11 cellular contexts compared by ENCODE assay signal in genomic region chr13:44853641-44854040, GRCh38.
DNase-seq lines count a peak whose midpoint lies in the region; ATAC-seq, FAIRE-seq and TF ChIP-seq lines count a peak whose summit lies in the region.
"Had no signal": no experiment of that assay in that cellular context is flagged by ENCODE, and none has a peak within 500 bp of the region (broad histone marks: within the 10 kb centered on the region; RNA-seq: fewer than 3 reads in every experiment).

No MANE protein-coding gene starts in this region.

- H3K27ac ChIP-seq in GM23248, result no peak overlapping the region
- peak overlapping the region; percentile 55 for H3K27ac ChIP-seq in right cardiac atrium (ENCODE audit: low read length)
- peak overlapping the region; percentile 88 to 95 (median 93) for H3K27ac ChIP-seq in gastrocnemius medialis
- H3K27ac ChIP-seq in brain microvascular endothelial cell, result no peak overlapping the region
- H3K27ac ChIP-seq: dorsolateral prefrontal cortex had no signal

- H3K36me3 ChIP-seq in GM23248 (ENCODE audit: low read depth), result no peaks in the 10 kb centered on the region
- no peaks in the 10 kb centered on the region for H3K36me3 ChIP-seq in gastrocnemius medialis
- no peaks in the 10 kb centered on the region for H3K36me3 ChIP-seq in brain microvascular endothelial cell (replicated peaks)

- in situ Hi-C loops in GM23248 (cut with MboI) (no loop called here), gastrocnemius medialis (cut with MboI; ENCODE audit: low sequenced_read_pairs in 4 of 4) (no loop called here), brain microvascular endothelial cell (cut with HindIII; ENCODE audit: low pct_ligation_motif_present, low sequenced_read_pairs) (no loop called here)

- TF ChIP-seq CTCF in gastrocnemius medialis (IDR thresholded peaks at IDR 0.05 in 4 of 5, conservative IDR thresholded peaks at IDR 0.05 in 1 of 5) (no peak), brain microvascular endothelial cell (IDR thresholded peaks at IDR 0.05; ENCODE audit: low read depth, low read length, missing control alignments) (no peak)

- 0 out of 2 replicates have a peak overlapping the region, but pooled peaks have one; percentile 5 for H2AFZ ChIP-seq in GM23248

- H3K4me1 ChIP-seq in GM23248 (ENCODE audit: insufficient read depth) (no peaks in the 10 kb centered on the region), right cardiac atrium (ENCODE audit: control insufficient read depth, insufficient read depth, low read length) (no peaks in the 10 kb centered on the region), gastrocnemius medialis (peaks cover 39 to 45% of the 10 kb centered on the region in 2 donors)

- H3F3A ChIP-seq in GM23248 (ENCODE audit: insufficient read depth), result no peaks in the 10 kb centered on the region

- 44 to 50% methylated on average over 3 of the region's 3 CpGs for WGBS in GM23248 (ENCODE audit: low coverage in 1 of 2, low lambda C conversion rate in 2 of 2, missing lambda C conversion rate in 2 of 2), 2 experiments
- 57% methylated on average over 3 of the region's 3 CpGs for WGBS in right cardiac atrium

- H3K9ac ChIP-seq in GM23248, result no peak overlapping the region

- no peaks in the 10 kb centered on the region for H4K20me1 ChIP-seq in GM23248 (ENCODE audit: insufficient read depth)

- DNase-seq in GM23248 (no peak), RCC 7860 (ENCODE audit: low spot score) (peak; percentile 53), right cardiac atrium (no peak), gastrocnemius medialis (peak in 1 of 2 donors; percentile 36), brain microvascular endothelial cell (no peak)
- DNase-seq in activated CD4-positive, alpha-beta T cell treated with anti-CD3 and anti-CD28 coated beads for 4 hours, result no peak
- DNase-seq: dorsolateral prefrontal cortex; stimulated activated CD4-positive, alpha-beta T cell treated with anti-CD3 and anti-CD28 coated beads, Interleukin-15, amount 100 ng/mL, for 24 hours had no signal

- H3K27me3 ChIP-seq in GM23248 (replicated peaks; ENCODE audit: insufficient read depth) (no peaks in the 10 kb centered on the region), right cardiac atrium (ENCODE audit: control insufficient read depth, insufficient read depth) (no peaks in the 10 kb centered on the region), gastrocnemius medialis (no peaks in the 10 kb centered on the region), brain microvascular endothelial cell (replicated peaks) (no peaks in the 10 kb centered on the region)
- H3K27me3 ChIP-seq: dorsolateral prefrontal cortex had no signal

- H3K9me3 ChIP-seq in GM23248 (ENCODE audit: low read depth) (no peaks in the 10 kb centered on the region), right cardiac atrium (ENCODE audit: control insufficient read depth, low read length) (no peaks in the 10 kb centered on the region), gastrocnemius medialis (no peaks in the 10 kb centered on the region)

- H3K9me2 ChIP-seq in GM23248 (ENCODE audit: insufficient read depth), result no peaks in the 10 kb centered on the region

- no peaks in the 10 kb centered on the region for H3K79me2 ChIP-seq in GM23248 (ENCODE audit: insufficient read depth)

- intact Hi-C loops in right cardiac atrium (cut with DNase I), result no loop called here
- intact Hi-C loops in gastrocnemius medialis (cut with DNase I; ENCODE audit: low total_unique reads), result loop anchor here (1.0 to 2.0 kb wide), 6 partner anchors 17 to 276 kb away; no protein-coding TSS in a partner anchor

- no peak overlapping the region for H3K4me2 ChIP-seq in GM23248 (ENCODE audit: unreplicated experiment)

- FAIRE-seq in RCC 7860 (lab: Jason Lieb, UNC), result peak; percentile 92
- FAIRE-seq: D721Med, GM12878 had no signal

- H3K4me3 ChIP-seq in GM23248, result no peak overlapping the region
- no peak overlapping the region for H3K4me3 ChIP-seq in right cardiac atrium (ENCODE audit: low read length)
- H3K4me3 ChIP-seq in gastrocnemius medialis, result peak overlapping the region in 2 of 4 donors; percentile 9 to 21
- H3K4me3 ChIP-seq in brain microvascular endothelial cell (ENCODE audit: low read depth, low read length), result no peak overlapping the region
- H3K4me3 ChIP-seq: dorsolateral prefrontal cortex, GM12878 had no signal

- ATAC-seq in right cardiac atrium, result no peak
- peak in 1 of 2 donors; percentile 5 for ATAC-seq in gastrocnemius medialis
- ATAC-seq in GM19455 (IDR thresholded peaks at IDR 0.05; ENCODE audit: unreplicated experiment), result no peak
- ATAC-seq: GM12878 had no signal

- TF ChIP-seq POLR2A in gastrocnemius medialis (IDR thresholded peaks at IDR 0.05), result no peak

Comparison
In these comparisons a context has a peak if more than half of its experiments do, and no peak if none do; other contexts are left out.
1. H3K27ac ChIP-seq: peak in right cardiac atrium (single experiment) and gastrocnemius medialis (4 of 4); none in GM23248 (single experiment) and brain microvascular endothelial cell (single experiment).